In the genomic region with DNA sequence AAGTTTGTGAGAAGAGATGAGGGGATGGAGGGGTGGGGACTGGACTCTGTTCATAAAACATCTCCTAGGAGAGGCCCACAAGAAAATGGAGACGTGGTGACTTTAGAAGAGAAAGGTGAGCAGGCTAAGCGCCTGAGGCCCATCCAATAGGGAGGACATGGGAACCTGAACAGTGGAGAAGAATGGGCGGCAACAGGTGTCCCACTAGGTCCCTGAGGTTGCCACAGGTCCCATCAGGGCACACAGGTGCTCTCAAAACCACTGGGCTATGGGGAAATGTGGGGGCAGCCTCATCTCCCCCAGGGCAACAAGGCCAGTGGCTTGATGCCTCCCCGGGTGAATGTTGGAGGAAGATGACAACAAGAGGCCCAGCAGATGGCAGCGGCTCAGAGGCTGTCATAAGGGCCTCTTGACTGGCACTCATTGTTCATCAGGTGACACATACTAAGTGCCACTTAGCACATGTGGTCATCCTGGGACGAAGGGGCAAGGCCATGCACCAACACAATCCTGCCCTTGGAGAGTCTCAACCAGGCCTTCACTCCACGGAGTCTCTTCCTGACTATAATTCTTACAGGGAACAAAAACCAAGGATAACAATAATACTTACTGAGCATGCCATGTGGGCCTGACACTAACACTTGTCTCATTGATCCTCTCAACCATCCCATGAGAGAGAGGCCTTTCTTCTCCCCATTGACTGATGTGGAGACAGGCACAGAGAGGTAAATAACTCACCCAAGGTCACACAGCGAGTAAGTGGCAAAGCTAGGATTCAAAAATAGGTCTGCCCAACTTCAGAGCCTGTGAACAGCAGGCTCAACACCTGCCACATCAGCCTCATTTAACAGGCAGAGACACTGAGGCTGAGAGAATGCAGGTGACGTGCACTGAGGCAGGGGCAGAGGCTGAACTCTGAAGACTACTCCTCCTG, we compare ENCODE assay signal across 8 cellular contexts.
DNase-seq lines count a peak whose midpoint lies in the region; ATAC-seq and TF ChIP-seq lines count a peak whose summit lies in the region.

No MANE protein-coding gene starts in this region.

- no peak for ATAC-seq in GM21447 (IDR thresholded peaks at IDR 0.05; ENCODE audit: unreplicated experiment)

- H3K27me3 Mint-ChIP-seq in nephron (ENCODE audit: low read depth): peaks cover 4% of the 10 kb centered on the region

- H3K27ac Mint-ChIP-seq in nephron: peak overlapping the region; percentile 85 to 95 (median 89)

- H3K4me3 ChIP-seq in coronary artery: no peak overlapping the region

- H3K36me3 Mint-ChIP-seq in nephron (ENCODE audit: low read depth): no peaks in the 10 kb centered on the region

- H3K27ac ChIP-seq in coronary artery: peak overlapping the region; percentile 42 to 44

- no peaks in the 10 kb centered on the region for H3K9me3 Mint-ChIP-seq in nephron

- in situ Hi-C loops in GM13976 (cut with MboI; ENCODE audit: low sequenced_read_pairs, unreplicated experiment): no loop called here

- peak overlapping the region in 1 of 3 experiments; percentile 16 for H3K4me3 Mint-ChIP-seq in nephron

- DNase-seq in GM13976 (ENCODE audit: low spot score) (no peak), NCI-H524 (lab: John Stamatoyannopoulos, UW) (peak; percentile 99), coronary artery (ENCODE audit: low spot score) (no peak), NCI-H2171 (lab: John Stamatoyannopoulos, UW) (no peak), putamen (ENCODE audit: low spot score) (no peak), cerebellar cortex (ENCODE audit: low spot score) (no peak)

- peaks cover 89% of the 10 kb centered on the region for H3K4me1 Mint-ChIP-seq in nephron

- TF ChIP-seq CTCF in GM13976 (IDR thresholded peaks at IDR 0.05; ENCODE audit: borderline replicate concordance, control extremely low read depth, extremely low read depth, insufficient read depth, missing control alignments) (peak; percentile 23), coronary artery (IDR thresholded peaks at IDR 0.05) (no peak), nephron (IDR thresholded peaks at IDR 0.05; ENCODE audit: unreplicated experiment in 3 of 3) (no peak)

Comparison
In these comparisons a context has a peak if more than half of its experiments do, and no peak if none do; other contexts are left out.
1. DNase-seq: peak in NCI-H524 (2 of 2); none in GM13976 (single experiment), coronary artery (single experiment), NCI-H2171 (single experiment), putamen (single experiment) and cerebellar cortex (single experiment).